Comparison of ENCODE assay signal across 22 cellular contexts in genomic region chr22:47990486-47990885, GRCh38.
DNase-seq lines count a peak whose midpoint lies in the region; ATAC-seq lines count a peak whose summit lies in the region.
"Had no signal": no experiment of that assay in that cellular context is flagged by ENCODE, and none has a peak within 500 bp of the region (broad histone marks: within the 10 kb centered on the region; RNA-seq: fewer than 3 reads in every experiment).

No MANE protein-coding gene starts in this region.

- no peak overlapping the region for H3K14ac ChIP-seq in mesenchymal stem cell (ENCODE audit: low read length in 2 of 2)

- no peak overlapping the region for H3K23ac ChIP-seq in mesenchymal stem cell (ENCODE audit: low read length in 2 of 2)

- no peaks in the 10 kb centered on the region for H3K4me1 ChIP-seq in HAP-1
- no peaks in the 10 kb centered on the region for H3K4me1 ChIP-seq in mesenchymal stem cell (ENCODE audit: control insufficient read depth, insufficient read depth, low read depth, low read length)
- H3K4me1 ChIP-seq: BLaER1, SJSA1 had no signal

- H2AK5ac ChIP-seq in mesenchymal stem cell (ENCODE audit: low read length, severe bottlenecking), result no peak overlapping the region

- H3K4me3 ChIP-seq in HAP-1 (no peak overlapping the region), mesenchymal stem cell (ENCODE audit: insufficient read depth in 1 of 2, low read depth in 1 of 2, low read length in 2 of 2) (no peak overlapping the region)
- H3K4me3 ChIP-seq: BLaER1, GM12878, PC-9, SJSA1 had no signal

- H2BK120ac ChIP-seq in mesenchymal stem cell (ENCODE audit: low read depth, low read length), result no peak overlapping the region

- H4K8ac ChIP-seq in mesenchymal stem cell (ENCODE audit: low read length), result no peak overlapping the region

- H3K79me1 ChIP-seq in mesenchymal stem cell (replicated peaks; ENCODE audit: low read length, poor library complexity, severe bottlenecking), result no peaks in the 10 kb centered on the region

- H4K91ac ChIP-seq in mesenchymal stem cell (ENCODE audit: low read length), result no peak overlapping the region

- WGBS in mesenchymal stem cell, result 55% methylated on average over 2 of the region's 3 CpGs

- H3K27me3 ChIP-seq in HAP-1 (ENCODE audit: low read depth) (no peaks in the 10 kb centered on the region), mesenchymal stem cell (ENCODE audit: control insufficient read depth in 1 of 2, insufficient read depth in 1 of 2, low read length in 2 of 2) (no peaks in the 10 kb centered on the region)
- H3K27me3 ChIP-seq: BLaER1, SJSA1 had no signal

- no peak overlapping the region for H2BK12ac ChIP-seq in mesenchymal stem cell (ENCODE audit: low read length in 2 of 2)

- H3K4ac ChIP-seq in mesenchymal stem cell (ENCODE audit: low read depth in 1 of 2, low read length in 2 of 2), result no peak overlapping the region

- no peak overlapping the region for H3K9ac ChIP-seq in mesenchymal stem cell (ENCODE audit: low read length)
- H3K9ac ChIP-seq: BLaER1, KMS-11 had no signal

- no peak for ATAC-seq in HG03135 (IDR thresholded peaks at IDR 0.05; ENCODE audit: unreplicated experiment)
- ATAC-seq: GM12878, HCT116, T-cell had no signal

- H2BK5ac ChIP-seq in mesenchymal stem cell (ENCODE audit: low read depth, low read length, poor library complexity, severe bottlenecking), result no peak overlapping the region

- H2BK15ac ChIP-seq in mesenchymal stem cell (ENCODE audit: low read depth, poor library complexity, severe bottlenecking), result no peak overlapping the region

- in situ Hi-C loops in G401 (cut with HindIII; ENCODE audit: low sequenced_read_pairs) (no loop called here), HAP-1 (cut with MboI; ENCODE audit: low sequenced_read_pairs) (no loop called here)

- H3K9me3 ChIP-seq in HAP-1 (no peaks in the 10 kb centered on the region), mesenchymal stem cell (ENCODE audit: control insufficient read depth, low read length) (peaks cover 14% of the 10 kb centered on the region)

- H3K27ac ChIP-seq in mesenchymal stem cell (ENCODE audit: low read length, poor library complexity, severe bottlenecking), result no peak overlapping the region
- H3K27ac ChIP-seq: BLaER1, HL-60, KMS-11, PC-9, SJSA1 had no signal

- no peak overlapping the region for H2AFZ ChIP-seq in mesenchymal stem cell (ENCODE audit: low read depth, low read length)
- H2AFZ ChIP-seq: PC-9 had no signal

- no peak overlapping the region for H3K4me2 ChIP-seq in mesenchymal stem cell (ENCODE audit: low read length, poor library complexity, severe bottlenecking)
- H3K4me2 ChIP-seq: BLaER1, KMS-11, PC-9 had no signal

- DNase-seq in G401 (ENCODE audit: low spot score) (peak; percentile 97), NCI-H446 treated with DMSO at 0.1 percent for 48 hours (lab: John Stamatoyannopoulos, UW) (peak; percentile 66), cerebellar cortex (ENCODE audit: low spot score) (peak; percentile 96), pons (ENCODE audit: low spot score) (peak; percentile 1), HAP-1 (ENCODE audit: low spot score in 2 of 2) (no peak), mesenchymal stem cell (no peak)
- DNase-seq: CD4-positive, CD25-positive, alpha-beta regulatory T cell; GDM1; MM.1S; NCI-H2081; NCI-H69; PC-9; Right ventricle myocardium superior; RPMI8226; T-cell had no signal

- H3K18ac ChIP-seq in mesenchymal stem cell (ENCODE audit: low read depth in 1 of 2, low read length in 2 of 2), result no peak overlapping the region

- no peaks in the 10 kb centered on the region for H3K36me3 ChIP-seq in HAP-1 (replicated peaks)
- H3K36me3 ChIP-seq in mesenchymal stem cell (ENCODE audit: control insufficient read depth in 1 of 2, insufficient read depth in 2 of 2, low read depth in 1 of 2, low read length in 2 of 2), result no peaks in the 10 kb centered on the region
- H3K36me3 ChIP-seq: BLaER1, SJSA1 had no signal

Comparison
In these comparisons a context has a peak if more than half of its experiments do, and no peak if none do; other contexts are left out.
1. DNase-seq: peak in G401 (single experiment), NCI-H446 treated with DMSO at 0.1 percent for 48 hours (single experiment), cerebellar cortex (single experiment) and pons (single experiment); none in HAP-1 (0 of 2) and mesenchymal stem cell (single experiment).